27 cellular contexts compared by ENCODE assay signal in the genomic region with DNA sequence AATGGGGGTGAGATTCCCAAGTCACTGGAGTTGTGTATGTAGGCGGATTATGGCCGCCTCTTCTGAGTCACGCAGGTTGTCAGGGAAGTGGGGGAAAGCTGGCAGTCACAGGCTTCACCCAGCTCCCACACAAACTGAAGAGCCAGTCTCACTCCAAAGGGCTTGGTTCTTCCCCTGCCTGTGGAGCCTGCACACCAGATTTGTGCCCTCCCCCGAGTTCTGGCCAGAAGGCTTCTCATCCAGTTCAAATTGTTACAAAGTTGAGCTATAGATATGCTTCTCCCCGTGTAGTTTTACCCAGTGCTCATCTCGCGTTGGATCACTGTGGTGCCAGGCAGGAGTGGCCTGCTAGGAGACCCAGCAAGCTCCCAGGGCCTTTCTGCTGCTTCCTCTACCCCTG. TPM values are rescaled to one million over a fixed set of nuclear protein-coding genes. Genes with fewer than 3 reads are reported as not detected.
DNase-seq lines count a peak whose midpoint lies in the region; FAIRE-seq and TF ChIP-seq lines count a peak whose summit lies in the region.
"Had no signal": no experiment of that assay in that cellular context is flagged by ENCODE, and none has a peak within 500 bp of the region (broad histone marks: within the 10 kb centered on the region; RNA-seq: fewer than 3 reads in every experiment).

No MANE protein-coding gene starts in this region.

- H3K4me1 ChIP-seq in neural progenitor cell: peaks cover 18% of the 10 kb centered on the region
- H3K4me1 ChIP-seq: A549; BE2C; BLaER1 treated with 17β-estradiol and CSF1 and Interleukin-3, amounts not matched to agents 10 nM and 100 nM had no signal

- H3K4me3 Mint-ChIP-seq in neural progenitor cell: no peak overlapping the region
- H3K4me3 Mint-ChIP-seq: CD14-positive monocyte; CD4-positive, alpha-beta T cell; GM23338 had no signal

- H3K27me3 Mint-ChIP-seq in neural progenitor cell (ENCODE audit: insufficient read depth, low read depth): no peaks in the 10 kb centered on the region
- H3K27me3 Mint-ChIP-seq: CD4-positive, alpha-beta T cell had no signal

- H3K4me2 ChIP-seq in neural progenitor cell: no peak overlapping the region
- H3K4me2 ChIP-seq: A549; BLaER1 treated with 17β-estradiol and CSF1 and Interleukin-3, amounts not matched to agents 10 nM and 100 nM; GM23338 had no signal

- H3K27ac ChIP-seq in neural progenitor cell: no peak overlapping the region
- H3K27ac ChIP-seq: A549; BLaER1 treated with 17β-estradiol and CSF1 and Interleukin-3, amounts not matched to agents 10 nM and 100 nM had no signal

- no peak overlapping the region for H3K9ac ChIP-seq in neural progenitor cell
- H3K9ac ChIP-seq: BLaER1 treated with 17β-estradiol and CSF1 and Interleukin-3, amounts not matched to agents 10 nM and 100 nM had no signal

- no peaks in the 10 kb centered on the region for H3K36me3 ChIP-seq in neural progenitor cell
- H3K36me3 ChIP-seq: BE2C; BLaER1 treated with 17β-estradiol and CSF1 and Interleukin-3, amounts not matched to agents 10 nM and 100 nM; HAP-1 had no signal

- H3K4me3 ChIP-seq in neural progenitor cell: no peak overlapping the region
- H3K4me3 ChIP-seq: A549; BLaER1 treated with 17β-estradiol and CSF1 and Interleukin-3, amounts not matched to agents 10 nM and 100 nM; GM23338; HAP-1 had no signal

- no peaks in the 10 kb centered on the region for H3K9me3 ChIP-seq in neural progenitor cell (ENCODE audit: low read depth)
- H3K9me3 ChIP-seq: A549, BE2C, HAP-1 had no signal

- no peak overlapping the region for H3K27ac Mint-ChIP-seq in neural progenitor cell
- H3K27ac Mint-ChIP-seq: CD14-positive monocyte; CD4-positive, alpha-beta T cell; GM23338 had no signal

- no peaks in the 10 kb centered on the region for H3K27me3 ChIP-seq in neural progenitor cell
- H3K27me3 ChIP-seq: BE2C; BLaER1 treated with 17β-estradiol and CSF1 and Interleukin-3, amounts not matched to agents 10 nM and 100 nM had no signal

- DNase-seq in HK-2 (ENCODE audit: unreplicated experiment) (peak; percentile 0), RCC 7860 (ENCODE audit: low spot score) (peak; percentile 1), neural progenitor cell (ENCODE audit: low spot score) (no peak), NCI-H69 (lab: John Stamatoyannopoulos, UW) (no peak), SIG-M5 treated with dmso at 0.1 percent for 504 hours (lab: John Stamatoyannopoulos, UW; ENCODE audit: unreplicated experiment) (no peak), frontal cortex (ENCODE audit: low spot score in 2 of 2) (no peak)
- DNase-seq in activated effector memory CD4-positive, alpha-beta T cell treated with anti-CD3 and anti-CD28 coated beads, Interleukin-2, amount 50 U/mL, for 16 hours: no peak
- DNase-seq: 8988T; ACHN; AML-193; BE2C; Calu3; CD4-positive, alpha-beta T cell; COR-L47; DMS53; DMS79 treated with DMSO at 0.1 percent for 48 hours; GF-D8 had no signal

- H3K4me1 Mint-ChIP-seq in neural progenitor cell: peaks cover 3% of the 10 kb centered on the region
- H3K4me1 Mint-ChIP-seq: CD14-positive monocyte, GM23338 had no signal

- no peak for TF ChIP-seq CTCF in neural progenitor cell (IDR thresholded peaks at IDR 0.05)

- H3K9me3 Mint-ChIP-seq in neural progenitor cell: peaks cover 19% of the 10 kb centered on the region

- peaks cover 12% of the 10 kb centered on the region for H3F3A ChIP-seq in neural progenitor cell (ENCODE audit: low read depth)

- FAIRE-seq in RCC 7860 (lab: Jason Lieb, UNC): no peak
- FAIRE-seq in frontal cortex (lab: Jason Lieb, UNC): no peak
- FAIRE-seq: A549, GM12891, GM18507, H54 had no signal

- H4K20me1 ChIP-seq in neural progenitor cell (ENCODE audit: low read depth): no peaks in the 10 kb centered on the region
- H4K20me1 ChIP-seq: BLaER1 treated with 17β-estradiol and CSF1 and Interleukin-3, amounts not matched to agents 10 nM and 100 nM had no signal

- H3K36me3 Mint-ChIP-seq in neural progenitor cell: peaks cover 4% of the 10 kb centered on the region
- H3K36me3 Mint-ChIP-seq: CD14-positive monocyte had no signal

- no peaks in the 10 kb centered on the region for H3K79me2 ChIP-seq in neural progenitor cell (ENCODE audit: low read depth)

- H2AFZ ChIP-seq in neural progenitor cell (replicated peaks): peak overlapping the region; percentile 17
- H2AFZ ChIP-seq: GM23338 had no signal

RNA-seq across cellular contexts. Expression of gene CPNE4, which starts 53.4 kb away (rescaled TPM):
- 0.09 TPM in 1 of 2 replicates, not detected in the other for total RNA-seq in neural progenitor cell (ENCODE audit: low replicate concordance)
- total RNA-seq in frontal cortex: 14.7 TPM
- total RNA-seq: CD4-positive, alpha-beta T cell; Daoy; G401 had no signal

Comparison
In these comparisons a context has a peak if more than half of its experiments do, and no peak if none do; other contexts are left out.
1. DNase-seq: peak in HK-2 (single experiment) and RCC 7860 (single experiment); none in neural progenitor cell (single experiment), NCI-H69 (single experiment), SIG-M5 treated with dmso at 0.1 percent for 504 hours (single experiment), frontal cortex (0 of 2) and activated effector memory CD4-positive, alpha-beta T cell treated with anti-CD3 and anti-CD28 coated beads, Interleukin-2, amount 50 U/mL, for 16 hours (single experiment).
2. RNA of gene CPNE4, which starts 53.4 kb away (total RNA-seq): 14.7 TPM in frontal cortex (single experiment); 0.09 TPM in neural progenitor cell; every median in the first group is over 10 times any median in the second.